Comparison of ENCODE assay signal across 8 cellular contexts in genomic region chr17:49361902-49362722, GRCh38. TPM values are rescaled to one million over a fixed set of nuclear protein-coding genes. Genes with fewer than 3 reads are reported as not detected.
DNase-seq lines count a peak whose midpoint lies in the region; ATAC-seq and TF ChIP-seq lines count a peak whose summit lies in the region.

TSS of gene ZNF652 (minus strand) at chr17:49362250. CDS start at chr17:49317725, 44,525 bp downstream.

- TF ChIP-seq CTCF in PC-9 (conservative IDR thresholded peaks at IDR 0.05), result no peak

- H3K4me3 Mint-ChIP-seq in activated T-cell treated with anti-CD3 and anti-CD28 coated beads, Interleukin-2, amount 50 U/mL, for 4 hours, result peak within 1 kb of the TSS; percentile 92

- H3K36me3 ChIP-seq in PC-9 (ENCODE audit: low read depth) (no peaks in the 10 kb centered on the region), muscle layer of duodenum (ENCODE audit: control insufficient read depth in 1 of 2, insufficient read depth in 2 of 2, low read length in 2 of 2) (no peaks in the 10 kb centered on the region)

- H3K27ac ChIP-seq in PC-9 (peak within 1 kb of the TSS; percentile 31; the same call in 1 of the 2 replicates), muscle layer of duodenum (ENCODE audit: low read length) (peak within 1 kb of the TSS; percentile 76)

- peaks cover 45% of the 10 kb centered on the region for H3K79me2 ChIP-seq in PC-9 (ENCODE audit: low read depth)

- BruUV-seq in PC-9 (replicated peaks; lab: Mats Ljungman, UMichigan), result no TSS peak

- CTCF ChIA-PET in PC-9 (lab: Charles Lee), result no interaction called here

- H3K9me3 Mint-ChIP-seq in activated T-cell treated with anti-CD3 and anti-CD28 coated beads, Interleukin-2, amount 50 U/mL, for 4 hours, result no peaks in the 10 kb centered on the region

- peak within 1 kb of the TSS; percentile 84 for H3K4me3 ChIP-seq in PC-9
- peak within 1 kb of the TSS; percentile 88 to 94 for H3K4me3 ChIP-seq in muscle layer of duodenum (ENCODE audit: low read depth in 1 of 2, low read length in 2 of 2)

- H3K9me3 ChIP-seq in PC-9 (ENCODE audit: insufficient read depth, low read depth), result no peaks in the 10 kb centered on the region
- H3K9me3 ChIP-seq in muscle layer of duodenum (ENCODE audit: control insufficient read depth in 1 of 2, low read length in 2 of 2), result no peaks in the 10 kb centered on the region

- peak; percentile 47 for ATAC-seq in GM21576 (IDR thresholded peaks at IDR 0.05; ENCODE audit: unreplicated experiment)
- peak; percentile 58 to 64 for ATAC-seq in activated T-cell treated with anti-CD3 and anti-CD28 coated beads, Interleukin-2, amount 50 U/mL, for 4 hours
- ATAC-seq in esophagus mucosa, result peak; percentile 96

- POLR2A ChIA-PET in PC-9 (lab: Charles Lee; ENCODE audit: unreplicated experiment), result interaction anchor here (0.5 kb wide), 1 partner anchor 315 kb away, joined by 13 read pairs; no protein-coding TSS in a partner anchor

- H3K27me3 ChIP-seq in PC-9 (ENCODE audit: insufficient read depth, low read depth) (no peaks in the 10 kb centered on the region), muscle layer of duodenum (ENCODE audit: low read depth, low read length) (no peaks in the 10 kb centered on the region)

- H3K4me1 Mint-ChIP-seq in activated T-cell treated with anti-CD3 and anti-CD28 coated beads, Interleukin-2, amount 50 U/mL, for 4 hours (ENCODE audit: low read depth), result peaks cover 56% of the 10 kb centered on the region

- DNase-seq in DMS 273 treated with DMSO at 0.1 percent for 48 hours (lab: John Stamatoyannopoulos, UW), result peak; percentile 71
- peak; percentile 93 for DNase-seq in KBM-7
- DNase-seq in PC-9, result peak; percentile 93 to 99
- peak; percentile 95 for DNase-seq in activated T-cell treated with anti-CD3 and anti-CD28 coated beads, Interleukin-2, amount 50 U/mL, for 4 hours
- DNase-seq in stimulated activated CD8-positive, alpha-beta memory T cell treated with anti-CD3 and anti-CD28 coated beads, Interleukin-7, amount 100 ng/mL, for 24 hours (ENCODE audit: low read depth), result peak; percentile 75

- peaks cover 9% of the 10 kb centered on the region; the same call in 1 of the 2 replicates for H3F3A ChIP-seq in PC-9 (ENCODE audit: insufficient read depth, low read depth)

- H3K4me1 ChIP-seq in PC-9 (replicated peaks; ENCODE audit: insufficient read depth) (peaks cover 34% of the 10 kb centered on the region), muscle layer of duodenum (ENCODE audit: control insufficient read depth in 1 of 2, insufficient read depth in 2 of 2, low read length in 2 of 2) (peaks cover 18 to 37% of the 10 kb centered on the region in 2 donors)

- H2AFZ ChIP-seq in PC-9, result peak within 1 kb of the TSS; percentile 89

- no peaks in the 10 kb centered on the region for H3K9me2 ChIP-seq in PC-9 (ENCODE audit: insufficient read depth)

- in situ Hi-C loops in KBM-7 (cut with MboI; ENCODE audit: low pct_unique_long_range_greater_than_20kb, low sequenced_read_pairs), result no loop called here

- H3K36me3 Mint-ChIP-seq in activated T-cell treated with anti-CD3 and anti-CD28 coated beads, Interleukin-2, amount 50 U/mL, for 4 hours (ENCODE audit: insufficient read depth), result peaks cover 2% of the 10 kb centered on the region

- H4K20me1 ChIP-seq in PC-9 (ENCODE audit: insufficient read depth), result peaks cover 31% of the 10 kb centered on the region

- intact Hi-C loops in PC-9 (cut with micrococcal nuclease; ENCODE audit: unreplicated experiment), result no loop called here

- H3K4me2 ChIP-seq in PC-9, result peak within 1 kb of the TSS; percentile 98

- H3K27me3 Mint-ChIP-seq in activated T-cell treated with anti-CD3 and anti-CD28 coated beads, Interleukin-2, amount 50 U/mL, for 4 hours (ENCODE audit: low read depth), result no peaks in the 10 kb centered on the region

RNA-seq across cellular contexts. Expression of gene ZNF652, which starts in this region (rescaled TPM):
- total RNA-seq in PC-9 (2021) (44.8 and 49.8 TPM in 2 replicates), esophagus mucosa (10.9 TPM)
- 1 to 10 TPM; 2.8 to 3.2 (median 3.1) TPM for total RNA-seq in activated T-cell treated with anti-CD3 and anti-CD28 coated beads, Interleukin-2, amount 50 U/mL, for 4 hours

Comparison
In these comparisons a context has a peak if more than half of its experiments do, and no peak if none do; other contexts are left out.
1. Peak in every context shown above with its lines: DNase-seq, ATAC-seq, H3K4me3 ChIP-seq and H3K27ac ChIP-seq.